In genomic region chr5:179264641-179265528, GRCh38 we compare ENCODE assay signal across 10 cellular contexts.
DNase-seq lines count a peak whose midpoint lies in the region; ATAC-seq, FAIRE-seq and TF ChIP-seq lines count a peak whose summit lies in the region.
"Had no signal": no experiment of that assay in that cellular context is flagged by ENCODE, and none has a peak within 500 bp of the region (broad histone marks: within the 10 kb centered on the region; RNA-seq: fewer than 3 reads in every experiment).

No MANE protein-coding gene starts in this region.

- H3K27ac ChIP-seq in mesenchymal stem cell (ENCODE audit: low read length, poor library complexity, severe bottlenecking) (peak overlapping the region; percentile 63), suprapubic skin (peak overlapping the region; percentile 22)

- H2BK12ac ChIP-seq in mesenchymal stem cell (ENCODE audit: low read length in 2 of 2), result peak overlapping the region; percentile 76 to 98

- H3K79me1 ChIP-seq in mesenchymal stem cell (replicated peaks; ENCODE audit: low read length, poor library complexity, severe bottlenecking), result no peaks in the 10 kb centered on the region

- peak overlapping the region in 1 of 2 experiments; percentile 91 for H3K14ac ChIP-seq in mesenchymal stem cell (ENCODE audit: low read length in 2 of 2)

- no peak overlapping the region for H2BK5ac ChIP-seq in mesenchymal stem cell (ENCODE audit: low read depth, low read length, poor library complexity, severe bottlenecking)

- H4K8ac ChIP-seq in mesenchymal stem cell (ENCODE audit: low read length), result peak overlapping the region; percentile 97

- no peak for TF ChIP-seq POLR2A in suprapubic skin (IDR thresholded peaks at IDR 0.05)

- TF ChIP-seq CTCF in choroid plexus epithelial cell (conservative IDR thresholded peaks at IDR 0.05; ENCODE audit: low read depth, low read length), result no peak
- TF ChIP-seq CTCF in suprapubic skin (IDR thresholded peaks at IDR 0.05), result no peak

- DNase-seq in HTR-8/SVneo (ENCODE audit: insufficient read length, low spot score), result no peak
- no peak for DNase-seq in choroid plexus epithelial cell (ENCODE audit: low read depth)
- no peak for DNase-seq in mesenchymal stem cell
- peak; percentile 70 to 77 for DNase-seq in suprapubic skin (ENCODE audit: low spot score in 2 of 2)
- no peak for DNase-seq in C1 segment of cervical spinal cord (lab: John Stamatoyannopoulos, UW)
- DNase-seq in NOMO-1 treated with dmso at 0.1 percent for 144 hours (lab: John Stamatoyannopoulos, UW; ENCODE audit: unreplicated experiment), result no peak
- DNase-seq: cerebellar nuclear complex, DMS 273 treated with DMSO at 0.1 percent for 48 hours, foreskin melanocyte had no signal

- H3K36me3 ChIP-seq in mesenchymal stem cell (ENCODE audit: control insufficient read depth in 1 of 2, insufficient read depth in 2 of 2, low read depth in 1 of 2, low read length in 2 of 2) (peaks cover 0 to 15% of the 10 kb centered on the region in 2 experiments), suprapubic skin (no peaks in the 10 kb centered on the region)

- H3K4me1 ChIP-seq in mesenchymal stem cell (ENCODE audit: control insufficient read depth, insufficient read depth, low read depth, low read length) (peaks cover 27% of the 10 kb centered on the region), suprapubic skin (peaks cover 37% of the 10 kb centered on the region)

- 74% methylated on average over 30 of the region's 30 CpGs for WGBS in mesenchymal stem cell
- WGBS in suprapubic skin, result 66% methylated on average over 12 of the region's 30 CpGs

- H3K9me3 ChIP-seq in mesenchymal stem cell (ENCODE audit: control insufficient read depth, low read length) (no peaks in the 10 kb centered on the region), suprapubic skin (no peaks in the 10 kb centered on the region)

- peak overlapping the region; percentile 84 for H3K9ac ChIP-seq in mesenchymal stem cell (ENCODE audit: low read length)

- peak overlapping the region; percentile 83 to 90 for H3K4ac ChIP-seq in mesenchymal stem cell (ENCODE audit: low read depth in 1 of 2, low read length in 2 of 2)

- H3K4me2 ChIP-seq in mesenchymal stem cell (ENCODE audit: low read length, poor library complexity, severe bottlenecking), result no peak overlapping the region

- no peak for TF ChIP-seq EP300 in suprapubic skin (IDR thresholded peaks at IDR 0.05)

- peak; percentile 58 for FAIRE-seq in HTR-8/SVneo (lab: Jason Lieb, UNC)

- H3K18ac ChIP-seq in mesenchymal stem cell (ENCODE audit: low read depth in 1 of 2, low read length in 2 of 2), result peak overlapping the region; percentile 94 to 98

- H3K27me3 ChIP-seq in mesenchymal stem cell (ENCODE audit: control insufficient read depth in 1 of 2, insufficient read depth in 1 of 2, low read length in 2 of 2), result no peaks in the 10 kb centered on the region
- peaks cover 15% of the 10 kb centered on the region for H3K27me3 ChIP-seq in suprapubic skin

- peak overlapping the region; percentile 94 for H2BK120ac ChIP-seq in mesenchymal stem cell (ENCODE audit: low read depth, low read length)

- no peak for ATAC-seq in HG03521 (IDR thresholded peaks at IDR 0.05; ENCODE audit: unreplicated experiment)

- no peak overlapping the region for H2AK5ac ChIP-seq in mesenchymal stem cell (ENCODE audit: low read length, severe bottlenecking)

- peak overlapping the region; percentile 18 for H2AFZ ChIP-seq in mesenchymal stem cell (ENCODE audit: low read depth, low read length)

- peak overlapping the region in 1 of 2 experiments; percentile 81 for H3K23ac ChIP-seq in mesenchymal stem cell (ENCODE audit: low read length in 2 of 2)

- peak overlapping the region; percentile 66 for H2BK15ac ChIP-seq in mesenchymal stem cell (ENCODE audit: low read depth, poor library complexity, severe bottlenecking)

- peak overlapping the region; percentile 91 for H4K91ac ChIP-seq in mesenchymal stem cell (ENCODE audit: low read length)

- peak overlapping the region; percentile 23 for H3K4me3 ChIP-seq in choroid plexus epithelial cell (ENCODE audit: low read depth, low read length)
- peak overlapping the region in 1 of 2 experiments; percentile 59 for H3K4me3 ChIP-seq in mesenchymal stem cell (ENCODE audit: insufficient read depth in 1 of 2, low read depth in 1 of 2, low read length in 2 of 2)
- no peak overlapping the region for H3K4me3 ChIP-seq in suprapubic skin

Comparison
In these comparisons a context has a peak if more than half of its experiments do, and no peak if none do; other contexts are left out.
1. DNase-seq: peak in suprapubic skin (2 of 2); none in HTR-8/SVneo (single experiment), choroid plexus epithelial cell (single experiment), mesenchymal stem cell (single experiment), C1 segment of cervical spinal cord (0 of 14) and NOMO-1 treated with dmso at 0.1 percent for 144 hours (single experiment).